ENCODE assay signal across 1 cellular context in genomic region chr22:36020865-36021264, GRCh38. TPM values are rescaled to one million over a fixed set of nuclear protein-coding genes. Genes with fewer than 3 reads are reported as not detected.
"Had no signal": no experiment of that assay in that cellular context is flagged by ENCODE, and none has a peak within 500 bp of the region (broad histone marks: within the 10 kb centered on the region; RNA-seq: fewer than 3 reads in every experiment).

No MANE protein-coding gene starts in this region.

RNA-seq across cellular contexts. Expression of gene RBFOX2, which starts 7.8 kb away (rescaled TPM):
- polyA plus RNA-seq: IgD-negative memory B cell had no signal
